8 cellular contexts compared by ENCODE assay signal in genomic region chr2:119476301-119477117, GRCh38. TPM values are rescaled to one million over a fixed set of nuclear protein-coding genes. Genes with fewer than 3 reads are reported as not detected.
A peak's percentile ranks its signal among the peaks of the same experiment; 100 is the strongest.
DNase-seq lines count a peak whose midpoint lies in the region; ATAC-seq and TF ChIP-seq lines count a peak whose summit lies in the region.

No MANE protein-coding gene starts in this region.

- no peaks in the 10 kb centered on the region for H3K9me3 ChIP-seq in H9 (ENCODE audit: control insufficient read depth, low read depth, low read length)
- H3K9me3 ChIP-seq in esophagus squamous epithelium = no peaks in the 10 kb centered on the region
- no peaks in the 10 kb centered on the region for H3K9me3 ChIP-seq in mucosa of descending colon
- H3K9me3 ChIP-seq in transverse colon = no peaks in the 10 kb centered on the region

- TF ChIP-seq EP300 in transverse colon (IDR thresholded peaks at IDR 0.05; ENCODE audit: low read depth) = no peak

- no peak overlapping the region; a peak in 1 of 5 replicates for H3K4me3 Mint-ChIP-seq in H9

- intact Hi-C loops in esophagus squamous epithelium (cut with DNase I) = loop anchor here (2.0 to 10.0 kb wide), 2 partner anchors 70 to 592 kb away; no protein-coding TSS in a partner anchor
- intact Hi-C loops in mucosa of descending colon (cut with DNase I, micrococcal nuclease) = loop anchor here (5.0 kb wide), 1 partner anchor 69 kb away; no protein-coding TSS in a partner anchor
- intact Hi-C loops in transverse colon (cut with DNase I; ENCODE audit: low total_unique reads) = loop anchor here (1.0 kb wide), 1 partner anchor 69 kb away; no protein-coding TSS in a partner anchor

- no peak overlapping the region for H2AK5ac ChIP-seq in H9 (ENCODE audit: insufficient read length, low read length)

- no peak overlapping the region for H2BK12ac ChIP-seq in H9 (ENCODE audit: insufficient read length, low read depth, low read length)

- peak; percentile 89 for ATAC-seq in mucosa of descending colon

- H4K91ac ChIP-seq in H9 (ENCODE audit: insufficient read length, low read depth, low read length) = no peak overlapping the region

- H3K4me1 ChIP-seq in H9 (ENCODE audit: insufficient read depth, low read length) = no peaks in the 10 kb centered on the region
- peaks cover 0 to 5% (median 0%) of the 10 kb centered on the region in 3 donors for H3K4me1 ChIP-seq in esophagus squamous epithelium
- peaks cover 3% of the 10 kb centered on the region for H3K4me1 ChIP-seq in mucosa of descending colon (ENCODE audit: low read depth)
- peaks cover 0 to 4% (median 3%) of the 10 kb centered on the region in 4 donors for H3K4me1 ChIP-seq in transverse colon

- H4K8ac ChIP-seq in H9 (replicated peaks; ENCODE audit: insufficient read length, low read depth, low read length) = no peak overlapping the region

- H3K9me3 Mint-ChIP-seq in H9 = no peaks in the 10 kb centered on the region; a peak in 1 of 5 replicates

- no peaks in the 10 kb centered on the region for H3K36me3 Mint-ChIP-seq in H9 (ENCODE audit: insufficient read depth in 1 of 3, low read depth in 3 of 3)

- H3K27ac Mint-ChIP-seq in H9 = no peak overlapping the region; a peak in 1 of 7 replicates

- H3K79me2 ChIP-seq in H9 (ENCODE audit: insufficient read depth, low read length) = no peaks in the 10 kb centered on the region

- H2BK20ac ChIP-seq in H9 (ENCODE audit: low read depth, low read length, poor library complexity, severe bottlenecking) = no peak overlapping the region

- H2BK120ac ChIP-seq in H9 (ENCODE audit: low read depth, low read length, poor library complexity, severe bottlenecking) = no peak overlapping the region

- no peak overlapping the region for H3K18ac ChIP-seq in H9 (ENCODE audit: insufficient read length, low read depth, low read length)

- H3K4ac ChIP-seq in H9 (ENCODE audit: low read depth, low read length) = no peak overlapping the region

- H3K9ac ChIP-seq in H9 (ENCODE audit: extremely low read depth, insufficient read length, low read length) = no peak overlapping the region

- no peak overlapping the region for H3K4me2 ChIP-seq in H9 (ENCODE audit: insufficient read depth, insufficient read length, low read length)

- no peak overlapping the region for H3K27ac ChIP-seq in H9 (ENCODE audit: insufficient read length, low read depth, low read length)
- no peak overlapping the region for H3K27ac ChIP-seq in esophagus squamous epithelium
- H3K27ac ChIP-seq in transverse colon = no peak overlapping the region

- peak; percentile 17 for DNase-seq in stimulated activated CD4-positive, alpha-beta T cell treated with anti-CD3 and anti-CD28 coated beads, Interleukin-12 subunit alpha, Interleukin-12 subunit beta, amount 100 ng/mL, for 4 hours
- DNase-seq in stimulated activated CD4-positive, alpha-beta T cell treated with anti-CD3 and anti-CD28 coated beads, Interleukin-4, amount 100 ng/mL, for 24 hours = no peak
- DNase-seq in H9 = peak; percentile 93
- peak; percentile 24 for DNase-seq in NCI-H1092 (lab: John Stamatoyannopoulos, UW)
- DNase-seq in UCSD-AML1 (lab: John Stamatoyannopoulos, UW; ENCODE audit: unreplicated experiment) = peak; percentile 45
- no peak for DNase-seq in esophagus squamous epithelium (lab: John Stamatoyannopoulos, UW)
- peak in 2 of 3 donors; percentile 56 to 72 for DNase-seq in mucosa of descending colon
- DNase-seq in transverse colon = peak; percentile 53

- no peaks in the 10 kb centered on the region for H3K79me1 ChIP-seq in H9 (ENCODE audit: insufficient read depth, low read depth, low read length, poor library complexity, severe bottlenecking)

- H3K56ac ChIP-seq in H9 (ENCODE audit: insufficient read length, low read depth, low read length) = no peak overlapping the region

- TF ChIP-seq CTCF in H9 (conservative IDR thresholded peaks at IDR 0.05) (peak; percentile 100), esophagus squamous epithelium (IDR thresholded peaks at IDR 0.05) (peak; percentile 80 to 98 (median 89)), mucosa of descending colon (IDR thresholded peaks at IDR 0.05) (peak; percentile 93), transverse colon (IDR thresholded peaks at IDR 0.05) (peak; percentile 93 to 99 (median 98))

- H2AFZ ChIP-seq in H9 (ENCODE audit: low read length) = no peak overlapping the region

- H3K27me3 ChIP-seq in H9 (ENCODE audit: insufficient read depth, low read length) (no peaks in the 10 kb centered on the region), esophagus squamous epithelium (peaks cover 0 to 15% (median 0%) of the 10 kb centered on the region in 4 donors), transverse colon (peaks cover 6% of the 10 kb centered on the region)

- no peak overlapping the region for H4K5ac ChIP-seq in H9 (ENCODE audit: insufficient read length, low read depth, low read length)

- H3K23me2 ChIP-seq in H9 (ENCODE audit: insufficient read length, low read depth, low read length, poor library complexity, severe bottlenecking) = no peaks in the 10 kb centered on the region

- no CpG with 5 or more reads among the region's 20 CpGs for WGBS in H9 (ENCODE audit: extremely low coverage, insufficient read length, low lambda C conversion rate)
- 23 to 37% methylated on average over 10 to 19 of the region's 20 CpGs for WGBS in esophagus squamous epithelium, 2 donors
- WGBS in transverse colon (ENCODE audit: low coverage in 1 of 2), 2 donors = 24 to 35% methylated on average over 8 to 20 of the region's 20 CpGs

- H3K23ac ChIP-seq in H9 (ENCODE audit: insufficient read length, low read depth, low read length) = no peak overlapping the region

- H3K14ac ChIP-seq in H9 (ENCODE audit: insufficient read depth, low read length) = no peak overlapping the region

- H3K4me3 ChIP-seq in esophagus squamous epithelium (no peak overlapping the region), mucosa of descending colon (no peak overlapping the region), transverse colon (no peak overlapping the region)

- peaks cover 6% of the 10 kb centered on the region for H3K27me3 Mint-ChIP-seq in H9 (ENCODE audit: low read depth)

- no peaks in the 10 kb centered on the region for H3K36me3 ChIP-seq in esophagus squamous epithelium
- no peaks in the 10 kb centered on the region for H3K36me3 ChIP-seq in mucosa of descending colon (ENCODE audit: low read depth)
- no peaks in the 10 kb centered on the region for H3K36me3 ChIP-seq in transverse colon

- H3T11ph ChIP-seq in H9 (ENCODE audit: low read length) = no peak overlapping the region

- H2BK5ac ChIP-seq in H9 (ENCODE audit: insufficient read length, low read length) = no peak overlapping the region

- H2BK15ac ChIP-seq in H9 (ENCODE audit: low read depth, low read length) = no peak overlapping the region

- in situ Hi-C loops in transverse colon (cut with MboI; ENCODE audit: low pct_ligation_motif_present in 1 of 4, low pct_unique_long_range_greater_than_20kb in 1 of 4, low sequenced_read_pairs in 3 of 4) = loop anchor here in 3 of 4 donors (5.0 to 25.0 kb wide), 3 partner anchors 64 to 589 kb away; no protein-coding TSS in a partner anchor

- H4K20me1 ChIP-seq in H9 (ENCODE audit: control insufficient read depth, insufficient read depth, insufficient read length) = no peaks in the 10 kb centered on the region

- no peak for TF ChIP-seq POLR2A in esophagus squamous epithelium (IDR thresholded peaks at IDR 0.05)
- TF ChIP-seq POLR2A in transverse colon (IDR thresholded peaks at IDR 0.05) = no peak

- peaks cover 9 to 26% of the 10 kb centered on the region in 2 experiments for H3K4me1 Mint-ChIP-seq in H9

RNA-seq across cellular contexts. Expression of gene TMEM37, which starts 44.9 kb away (rescaled TPM):
- total RNA-seq in H9 (2021) (4.2 and 4.8 TPM in 2 replicates), esophagus squamous epithelium (10 to 100 TPM in 1 of 4 donors, 1 to 10 TPM in 3; 2.6 to 11.4 (median 3.8) TPM), mucosa of descending colon (100 to 1,000 TPM in 2 of 3 donors, 10 to 100 TPM in 1; 54.0 to 173 (median 100) TPM), transverse colon (100 to 1,000 TPM in 3 of 4 donors, 10 to 100 TPM in 1; 18.7 to 210 (median 157) TPM)

RNA-seq across cellular contexts. Expression of gene SCTR, which starts 47.8 kb away (rescaled TPM):
- total RNA-seq in H9 (2021) (not detected in 2 replicates), esophagus squamous epithelium (not detected), mucosa of descending colon (under 1 TPM in 2 of 3 donors, not detected in 1; 0.25 to 0.32 TPM), transverse colon (not detected)

Comparison
In these comparisons a context has a peak if more than half of its experiments do, and no peak if none do; other contexts are left out.
1. DNase-seq: peak in stimulated activated CD4-positive, alpha-beta T cell treated with anti-CD3 and anti-CD28 coated beads, Interleukin-12 subunit alpha, Interleukin-12 subunit beta, amount 100 ng/mL, for 4 hours (single experiment), H9 (single experiment), NCI-H1092 (single experiment), UCSD-AML1 (single experiment), mucosa of descending colon (2 of 3) and transverse colon (single experiment); none in stimulated activated CD4-positive, alpha-beta T cell treated with anti-CD3 and anti-CD28 coated beads, Interleukin-4, amount 100 ng/mL, for 24 hours (single experiment) and esophagus squamous epithelium (single experiment).
2. Peak in every context shown above with its lines, with median percentiles within 50 percentile points of each other: CTCF ChIP-seq.